In genomic region chr5:178840399-178840798, GRCh38 we compare ENCODE assay signal across 1 cellular context. TPM values are rescaled to one million over a fixed set of nuclear protein-coding genes. Genes with fewer than 3 reads are reported as not detected.
"Had no signal": no experiment of that assay in that cellular context is flagged by ENCODE, and none has a peak within 500 bp of the region (broad histone marks: within the 10 kb centered on the region; RNA-seq: fewer than 3 reads in every experiment).

No MANE protein-coding gene starts in this region.

RNA-seq across cellular contexts. Expression of gene ZFP2, which starts 55.3 kb away (rescaled TPM):
- total RNA-seq: H4 had no signal
